ENCODE assay signal across 9 cellular contexts in the genomic region with DNA sequence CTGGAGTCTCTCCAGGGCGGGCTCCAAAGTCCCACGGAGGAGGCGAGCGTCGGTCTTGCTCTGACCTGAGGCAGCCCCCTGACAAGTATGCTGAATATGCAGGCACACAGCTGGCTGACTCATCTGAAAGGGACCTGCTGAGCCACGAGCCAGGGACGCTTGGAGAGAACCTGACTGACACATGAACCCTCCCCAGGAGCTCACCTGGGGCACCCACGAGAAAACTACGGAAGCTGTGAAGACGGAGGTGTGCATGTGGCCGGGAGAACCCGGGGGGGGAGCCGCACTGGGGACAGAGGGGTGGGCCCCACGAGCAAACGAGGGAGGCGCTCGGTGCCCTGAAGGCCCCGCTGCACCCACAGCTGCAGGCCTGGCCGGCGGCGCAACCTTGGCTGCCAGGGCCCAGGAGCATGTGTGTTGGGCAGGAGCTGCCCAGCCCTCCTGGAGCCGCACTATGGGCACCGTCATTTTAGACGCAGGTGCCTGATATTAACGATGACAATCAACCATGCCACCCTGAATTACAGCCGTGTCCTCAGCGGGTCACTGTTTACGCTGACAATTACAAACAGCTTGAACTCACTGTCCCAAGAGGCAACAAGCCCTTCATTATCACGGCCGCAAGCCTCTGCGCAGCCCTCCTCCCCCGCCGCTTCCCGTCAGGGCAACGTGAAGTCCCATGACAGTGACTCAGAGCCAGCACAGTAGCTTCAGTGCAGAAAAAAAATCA.
DNase-seq lines count a peak whose midpoint lies in the region; ATAC-seq, FAIRE-seq and TF ChIP-seq lines count a peak whose summit lies in the region.
"Had no signal": no experiment of that assay in that cellular context is flagged by ENCODE, and none has a peak within 500 bp of the region (broad histone marks: within the 10 kb centered on the region; RNA-seq: fewer than 3 reads in every experiment).

No MANE protein-coding gene starts in this region.

- H3K4me1 ChIP-seq in ACC112 (ENCODE audit: control insufficient read depth, insufficient read depth, low read length, unreplicated experiment) (peaks cover 24% of the 10 kb centered on the region), kidney (ENCODE audit: control insufficient read depth in 1 of 2, insufficient read depth in 1 of 2, low read depth in 1 of 2, low read length in 2 of 2) (peaks cover 25 to 28% of the 10 kb centered on the region in 2 donors)

- H3K27ac ChIP-seq in ACC112 (ENCODE audit: low read depth, low read length) (peak overlapping the region; percentile 76), kidney (ENCODE audit: low read depth in 2 of 2, low read length in 2 of 2) (peak overlapping the region; percentile 88 to 91)

- H3K4me3 ChIP-seq in ACC112 (ENCODE audit: low read depth, low read length) = peak overlapping the region; percentile 38
- H3K4me3 ChIP-seq in bronchial epithelial cell (ENCODE audit: low read depth, low read length) = no peak overlapping the region
- no peak overlapping the region for H3K4me3 ChIP-seq in kidney (ENCODE audit: low read length in 2 of 2)

- TF ChIP-seq CTCF in bronchial epithelial cell (IDR thresholded peaks at IDR 0.05; ENCODE audit: insufficient read depth, low read length, severe bottlenecking) (no peak), kidney (IDR thresholded peaks at IDR 0.05; ENCODE audit: borderline replicate concordance, extremely low read depth, insufficient read depth) (no peak)

- H3K27me3 ChIP-seq in ACC112 (ENCODE audit: insufficient read depth, low read length) (no peaks in the 10 kb centered on the region), bronchial epithelial cell (ENCODE audit: control insufficient read depth, insufficient read depth, low read length) (no peaks in the 10 kb centered on the region)

- H3K36me3 ChIP-seq in ACC112 (ENCODE audit: insufficient read depth, low read length) (no peaks in the 10 kb centered on the region), bronchial epithelial cell (ENCODE audit: control insufficient read depth, insufficient read depth, low read length) (no peaks in the 10 kb centered on the region), kidney (ENCODE audit: control insufficient read depth in 1 of 2, insufficient read depth in 2 of 2, low read length in 2 of 2) (no peaks in the 10 kb centered on the region)

- intact Hi-C loops in kidney (cut with DNase I) = no loop called here

- H3K9me3 ChIP-seq in kidney (ENCODE audit: control insufficient read depth in 1 of 2, low read length in 2 of 2) = no peaks in the 10 kb centered on the region

- FAIRE-seq in bronchial epithelial cell (lab: Jason Lieb, UNC) = no peak
- no peak for FAIRE-seq in kidney (lab: Jason Lieb, UNC)
- FAIRE-seq: TTC549 had no signal

- ATAC-seq in HG03565 (IDR thresholded peaks at IDR 0.05; ENCODE audit: unreplicated experiment) (no peak), GM21360 (IDR thresholded peaks at IDR 0.05; ENCODE audit: unreplicated experiment) (no peak)

- peak overlapping the region in 1 of 2 donors; percentile 65 for H3K9ac ChIP-seq in kidney (ENCODE audit: low read length in 2 of 2)

- peak; percentile 68 for DNase-seq in NCI-H1436 (lab: John Stamatoyannopoulos, UW)
- DNase-seq in bronchial epithelial cell (ENCODE audit: low read depth) = peak; percentile 38
- peak; percentile 93 for DNase-seq in kidney
- peak; percentile 57 for DNase-seq in smooth muscle cell of the brain vasculature (ENCODE audit: low read depth, low spot score)
- no peak for DNase-seq in SIG-M5 (lab: John Stamatoyannopoulos, UW)

- peak overlapping the region; percentile 37 for H2AFZ ChIP-seq in ACC112 (ENCODE audit: low read length, unreplicated experiment)

- peaks cover 10% of the 10 kb centered on the region for H3K79me2 ChIP-seq in ACC112 (ENCODE audit: control insufficient read depth, insufficient read depth, low read length, unreplicated experiment)
